11 cellular contexts compared by ENCODE assay signal in the genomic region with DNA sequence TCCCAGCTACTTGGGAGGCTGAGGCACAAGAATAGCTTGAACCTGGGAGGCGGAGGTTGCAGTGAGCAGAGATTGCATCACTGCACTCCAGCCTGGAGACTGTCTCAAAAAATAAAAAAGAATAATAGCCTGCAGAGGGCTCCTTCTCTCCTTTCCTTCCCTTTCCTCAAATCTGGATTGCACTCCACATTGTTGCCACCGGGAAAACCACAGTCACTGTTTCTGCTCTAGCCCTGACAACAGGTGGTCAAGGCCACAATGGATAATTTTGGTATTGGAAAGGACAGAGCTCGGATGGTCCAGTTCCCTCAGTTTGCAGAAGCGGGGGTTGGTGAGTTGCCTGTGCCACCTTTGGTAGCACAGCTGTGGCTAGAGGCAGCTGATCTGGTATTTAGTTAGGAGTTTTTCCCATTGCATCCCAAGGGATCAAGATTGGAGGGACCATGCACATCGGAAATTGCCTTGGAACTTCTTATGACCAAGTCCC. TPM values are rescaled to one million over a fixed set of nuclear protein-coding genes. Genes with fewer than 3 reads are reported as not detected.
DNase-seq lines count a peak whose midpoint lies in the region; ATAC-seq and TF ChIP-seq lines count a peak whose summit lies in the region.
"Had no signal": no experiment of that assay in that cellular context is flagged by ENCODE, and none has a peak within 500 bp of the region (broad histone marks: within the 10 kb centered on the region; RNA-seq: fewer than 3 reads in every experiment).

No MANE protein-coding gene starts in this region.

- CTCF ChIA-PET in HEK293 (lab: Yijun Ruan, JAX): interaction anchor here (0.5 to 8.6 kb wide), 14 partner anchors 12 to 1109 kb away, joined by 3 to 140 read pairs (median 4); no protein-coding TSS in a partner anchor

- peak; percentile 45 for TF ChIP-seq CTCF in AG10803 (conservative IDR thresholded peaks at IDR 0.05; ENCODE audit: low read length)
- peak; percentile 73 for TF ChIP-seq CTCF in HEK293 (tag by site-specific recombination; IDR thresholded peaks at IDR 0.05)
- TF ChIP-seq CTCF in transverse colon (IDR thresholded peaks at IDR 0.05): no peak
- TF ChIP-seq CTCF in body of pancreas (IDR thresholded peaks at IDR 0.05): peak in 2 of 7 experiments; percentile 3 to 13

- no peaks in the 10 kb centered on the region for H3K9me3 ChIP-seq in HEK293 (ENCODE audit: control insufficient read depth, insufficient read depth, low read depth, low read length)
- no peaks in the 10 kb centered on the region for H3K9me3 ChIP-seq in transverse colon
- no peaks in the 10 kb centered on the region for H3K9me3 ChIP-seq in body of pancreas

- H3K27me3 ChIP-seq in transverse colon (peaks cover 11% of the 10 kb centered on the region), body of pancreas (no peaks in the 10 kb centered on the region)

- no peak overlapping the region for H3K4me3 ChIP-seq in AG10803 (ENCODE audit: low read length)
- no peak overlapping the region for H3K4me3 ChIP-seq in HEK293 (ENCODE audit: low read depth, low read length)
- no peak overlapping the region for H3K4me3 ChIP-seq in transverse colon
- no peak overlapping the region for H3K4me3 ChIP-seq in body of pancreas

- H3K27ac ChIP-seq in HEK293 (ENCODE audit: extremely low read depth, low read depth, low read length) (no peak overlapping the region), transverse colon (no peak overlapping the region), body of pancreas (no peak overlapping the region)

- TF ChIP-seq EP300 in transverse colon (IDR thresholded peaks at IDR 0.05; ENCODE audit: low read depth): no peak

- in situ Hi-C loops in transverse colon (cut with MboI; ENCODE audit: low pct_ligation_motif_present in 1 of 4, low pct_unique_long_range_greater_than_20kb in 1 of 4, low sequenced_read_pairs in 3 of 4): loop anchor here (5.0 to 25.0 kb wide), 5 partner anchors 143 to 423 kb away; no protein-coding TSS in a partner anchor

- DNase-seq in AG10803 (ENCODE audit: low read depth) (peak; percentile 10), amniotic epithelial cell (ENCODE audit: low read depth) (peak; percentile 27), iPS DF 19.7 (ENCODE audit: low read depth, low spot score) (peak; percentile 42), transverse colon (no peak), body of pancreas (no peak)
- DNase-seq: activated CD4-positive, CD25-positive, alpha-beta regulatory T cell treated with anti-CD3 and anti-CD28 coated beads, Interleukin-2, amount 50 U/mL, for 72 hours; NCI-H187 had no signal

- WGBS in transverse colon (ENCODE audit: low coverage in 1 of 2), 2 donors: 33 to 68% methylated on average over 4 to 5 of the region's 5 CpGs
- 45 to 62% methylated on average over 5 of the region's 5 CpGs for WGBS in body of pancreas, 2 donors

- intact Hi-C loops in transverse colon (cut with DNase I; ENCODE audit: low total_unique reads): no loop called here
- intact Hi-C loops in body of pancreas (cut with DNase I): loop anchor here (5.0 to 10.0 kb wide), 2 partner anchors 148 to 315 kb away; no protein-coding TSS in a partner anchor

- H3K36me3 ChIP-seq in HEK293 (ENCODE audit: control insufficient read depth in 2 of 2, insufficient read depth in 1 of 2, low read length in 2 of 2): no peaks in the 10 kb centered on the region
- no peaks in the 10 kb centered on the region for H3K36me3 ChIP-seq in transverse colon
- H3K36me3 ChIP-seq in body of pancreas (replicated peaks in 1 of 2; ENCODE audit: insufficient read depth in 1 of 2, low read depth in 2 of 2): no peaks in the 10 kb centered on the region

- H3K4me1 ChIP-seq in HEK293 (ENCODE audit: control insufficient read depth, insufficient read depth, low read length): no peaks in the 10 kb centered on the region
- peaks cover 0 to 5% (median 2%) of the 10 kb centered on the region in 4 donors for H3K4me1 ChIP-seq in transverse colon
- H3K4me1 ChIP-seq in body of pancreas: peaks cover 9% of the 10 kb centered on the region

- no peak for TF ChIP-seq POLR2A in transverse colon (IDR thresholded peaks at IDR 0.05)
- no peak for TF ChIP-seq POLR2A in body of pancreas (IDR thresholded peaks at IDR 0.05)

- POLR2A ChIA-PET in HEK293 (lab: Yijun Ruan, JAX): no interaction called here

- ATAC-seq in HG02884 (IDR thresholded peaks at IDR 0.05; ENCODE audit: unreplicated experiment): no peak
- ATAC-seq in GM18498 (IDR thresholded peaks at IDR 0.05; ENCODE audit: unreplicated experiment): no peak
- ATAC-seq in body of pancreas: no peak

TF ChIP-seq in HEK293, 187 proteins besides CTCF, POLR2A, EP300 and RAD21:
- peak; percentile 22; the same call in 1 of the 2 replicates for TF ChIP-seq PRDM1 (tag by site-specific recombination; IDR thresholded peaks at IDR 0.05)
- TF ChIP-seq SCRT2 (tag by site-specific recombination; IDR thresholded peaks at IDR 0.05): peak; percentile 93
- TF ChIP-seq ZNF449 (tag by site-specific recombination; IDR thresholded peaks at IDR 0.05): no peak
- no peak for TF ChIP-seq ZNF169 (tag by site-specific recombination; IDR thresholded peaks at IDR 0.05)
- TF ChIP-seq, protein P1, sequence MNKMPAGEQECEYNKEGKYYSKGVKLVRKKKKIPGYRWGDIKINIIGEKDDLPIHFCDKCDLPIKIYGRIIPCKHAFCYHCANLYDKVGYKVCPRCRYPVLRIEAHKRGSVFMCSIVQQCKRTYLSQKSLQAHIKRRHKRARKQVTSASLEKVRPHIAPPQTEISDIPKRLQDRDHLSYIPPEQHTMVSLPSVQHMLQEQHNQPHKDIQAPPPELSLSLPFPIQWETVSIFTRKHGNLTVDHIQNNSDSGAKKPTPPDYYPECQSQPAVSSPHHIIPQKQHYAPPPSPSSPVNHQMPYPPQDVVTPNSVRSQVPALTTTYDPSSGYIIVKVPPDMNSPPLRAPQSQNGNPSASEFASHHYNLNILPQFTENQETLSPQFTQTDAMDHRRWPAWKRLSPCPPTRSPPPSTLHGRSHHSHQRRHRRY (tag by site-specific recombination; IDR thresholded peaks at IDR 0.05): no peak
- TF ChIP-seq ZBTB48 (tag by site-specific recombination; IDR thresholded peaks at IDR 0.05): no peak
- peak; percentile 82 for TF ChIP-seq SCRT1 (tag by site-specific recombination; IDR thresholded peaks at IDR 0.05; ENCODE audit: borderline replicate concordance)

RNA-seq across cellular contexts. Expression of gene PRSS54, which starts 44.7 kb away (rescaled TPM):
- total RNA-seq in transverse colon: not detected
- not detected for total RNA-seq in body of pancreas
- total RNA-seq: mesenteric fat pad had no signal

RNA-seq across cellular contexts. Expression of gene GINS3, which starts 52.8 kb away (rescaled TPM):
- total RNA-seq in transverse colon (1 to 10 TPM in 2 of 4 donors, not detected in 2; 1.6 to 3.3 TPM), body of pancreas (1 to 10 TPM; 2.6 to 3.6 TPM)

Comparison
In these comparisons a context has a peak if more than half of its experiments do, and no peak if none do; other contexts are left out.
1. DNase-seq: peak in AG10803 (single experiment), amniotic epithelial cell (single experiment) and iPS DF 19.7 (single experiment); none in transverse colon (single experiment) and body of pancreas (0 of 4).
2. CTCF ChIP-seq: peak in AG10803 (single experiment) and HEK293 (single experiment); none in transverse colon (0 of 5).